11 cellular contexts compared by ENCODE assay signal in genomic region chr15:60809375-60809774, GRCh38.
"Had no signal": no experiment of that assay in that cellular context is flagged by ENCODE, and none has a peak within 500 bp of the region (broad histone marks: within the 10 kb centered on the region; RNA-seq: fewer than 3 reads in every experiment).

No MANE protein-coding gene starts in this region.

- H3K4me3 ChIP-seq: cardiac muscle cell, colonic mucosa, heart right ventricle, suprapubic skin, upper lobe of left lung had no signal

- H3K4me1 Mint-ChIP-seq: neural crest cell had no signal

- H3K4me1 ChIP-seq: colonic mucosa, heart right ventricle, upper lobe of left lung had no signal

- H3K27ac ChIP-seq: cardiac muscle cell, colonic mucosa, heart right ventricle, suprapubic skin, upper lobe of left lung had no signal

- H3K36me3 ChIP-seq: cardiac muscle cell, colonic mucosa, heart right ventricle, suprapubic skin, upper lobe of left lung had no signal

- H3K27me3 ChIP-seq: colonic mucosa, heart right ventricle, suprapubic skin, upper lobe of left lung had no signal

- H3K4me3 Mint-ChIP-seq: neural crest cell had no signal

- ATAC-seq: heart right ventricle, left lobe of liver, sciatic nerve had no signal

- H3K9me3 ChIP-seq: colonic mucosa, SK-N-SH, suprapubic skin, upper lobe of left lung had no signal

- H3K9me3 Mint-ChIP-seq: neural crest cell had no signal

- DNase-seq: activated CD4-positive, CD25-positive, alpha-beta regulatory T cell; colonic mucosa; heart right ventricle; islet precursor cell; SK-N-SH; upper lobe of left lung had no signal
